Comparison of ENCODE assay signal across 8 cellular contexts in the genomic region with DNA sequence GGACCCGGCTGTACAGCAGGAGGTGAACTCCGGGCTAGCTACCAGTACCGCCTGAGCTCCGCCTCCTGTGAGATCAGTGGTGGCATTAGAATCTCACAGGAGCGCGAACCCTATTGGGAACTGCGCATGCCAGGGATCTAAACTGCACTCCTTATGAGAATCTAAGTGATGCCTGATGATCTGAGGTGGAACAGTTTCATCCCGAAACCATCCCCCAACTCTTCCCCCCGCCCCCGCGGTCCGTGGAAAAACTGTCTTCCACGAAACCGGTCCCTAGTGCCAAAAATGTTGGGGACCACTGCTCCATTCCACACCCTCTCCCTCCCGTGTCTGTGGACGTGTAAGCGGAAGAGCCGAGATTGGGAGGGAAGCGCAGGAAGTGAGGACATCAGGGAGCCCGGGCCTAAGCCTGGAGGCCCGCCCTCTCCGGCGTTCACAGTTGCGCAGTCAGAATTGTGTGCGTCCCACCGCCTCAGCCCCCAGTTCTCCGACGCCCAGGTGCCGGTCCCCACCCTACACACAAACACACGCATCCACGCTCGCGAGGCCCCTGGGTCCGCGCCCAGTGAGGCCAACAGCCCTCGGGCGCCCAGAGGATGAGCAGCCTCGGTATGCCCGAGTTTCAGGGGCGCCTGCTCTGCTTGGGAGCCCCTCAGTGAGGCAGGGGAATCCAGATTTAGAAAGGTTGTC. TPM values are rescaled to one million over a fixed set of nuclear protein-coding genes. Genes with fewer than 3 reads are reported as not detected.
DNase-seq lines count a peak whose midpoint lies in the region; ATAC-seq and TF ChIP-seq lines count a peak whose summit lies in the region.

No MANE protein-coding gene starts in this region.

- H3K4me1 Mint-ChIP-seq in T-cell, result peaks cover 5 to 28% (median 7%) of the 10 kb centered on the region in 3 donors

- no peaks in the 10 kb centered on the region for H3K36me3 Mint-ChIP-seq in T-cell

- no peaks in the 10 kb centered on the region for H3K27me3 ChIP-seq in aorta (ENCODE audit: control insufficient read depth in 1 of 2, insufficient read depth in 2 of 2, low read length in 1 of 2)

- no peaks in the 10 kb centered on the region for H3K36me3 ChIP-seq in aorta (ENCODE audit: control insufficient read depth in 1 of 2, insufficient read depth in 2 of 2, low read length in 1 of 2)

- H3K27ac ChIP-seq in angular gyrus (ENCODE audit: low read depth, low read length) (peak overlapping the region; percentile 100), aorta (ENCODE audit: low read depth in 1 of 2, low read length in 2 of 2) (peak overlapping the region; percentile 78 to 100)

- H3K9me3 ChIP-seq in aorta (ENCODE audit: control insufficient read depth, low read length), result no peaks in the 10 kb centered on the region

- no peaks in the 10 kb centered on the region for H3K9me3 Mint-ChIP-seq in T-cell

- CTCF ChIA-PET in T-cell (lab: Charles Lee), result interaction anchor here in 1 of 2 donors (0.7 to 4.7 kb wide), 16 partner anchors 8 to 357 kb away, joined by 3 to 35 read pairs (median 6); a partner anchor contains a TSS

- intact Hi-C loops in aorta (cut with DNase I), result loop anchor here (1.0 to 10.0 kb wide), 9 partner anchors 50 to 340 kb away; a partner anchor contains a TSS

- peak overlapping the region; percentile 56 to 96 for H3K4me3 ChIP-seq in aorta (ENCODE audit: low read length in 2 of 2)

- ATAC-seq in HG02571 (IDR thresholded peaks at IDR 0.05; ENCODE audit: unreplicated experiment), result peak; percentile 40
- ATAC-seq in T-cell (replicated peaks in 1 of 4), result peak; percentile 68 to 73 (median 72)
- peak; percentile 92 for ATAC-seq in aorta (ENCODE audit: low FRiP score)

- H3K27ac Mint-ChIP-seq in T-cell, result no peak overlapping the region

- DNase-seq in GM10266 (ENCODE audit: extremely low spot score) (peak; percentile 79), NCI-H1092 (lab: John Stamatoyannopoulos, UW) (peak; percentile 60), T-cell (peak; percentile 67 to 83 (median 76)), hepatic stellate cell (ENCODE audit: low spot score) (peak; percentile 88), renal cortical epithelial cell (ENCODE audit: low read depth) (peak; percentile 86), aorta (peak; percentile 94 to 95)

- POLR2A ChIA-PET in T-cell (lab: Charles Lee), result interaction anchor here in 1 of 2 donors (0.8 to 2.1 kb wide), 4 partner anchors 9 to 356 kb away, joined by 3 to 7 read pairs (median 4); a partner anchor contains a TSS

- TF ChIP-seq CTCF in GM10266 (IDR thresholded peaks at IDR 0.05; ENCODE audit: control insufficient read depth, insufficient read depth, low read depth, missing control alignments), result no peak

- WGBS in aorta, 2 donors, result 0 to 1% methylated on average over 40 of the region's 40 CpGs

- H3K4me1 ChIP-seq in aorta (ENCODE audit: control insufficient read depth in 1 of 2, insufficient read depth in 2 of 2, low read length in 2 of 2), result peaks cover 0 to 2% of the 10 kb centered on the region in 2 donors

- H3K4me3 Mint-ChIP-seq in T-cell, result no peak overlapping the region

- H3K27me3 Mint-ChIP-seq in T-cell, result no peaks in the 10 kb centered on the region

RNA-seq across cellular contexts. Expression of a gene that starts 1.8 kb away (rescaled TPM):
- total RNA-seq in T-cell (under 1 TPM in 4 of 5 donors, not detected in 1; 0.46 to 0.86 (median 0.56) TPM), renal cortical epithelial cell (2.1 and 15.3 TPM in 2 replicates), aorta (10 to 100 TPM; 37.4 to 71.8 TPM)
- 10 to 100 TPM; 39.3 to 85.1 TPM for polyA plus RNA-seq in aorta

RNA-seq across cellular contexts. Expression of a gene that starts 6.0 kb away (rescaled TPM):
- 1 to 10 TPM in 1 of 5 donors, under 1 TPM in 2, not detected in 2; 0.85 to 1.4 (median 0.99) TPM for total RNA-seq in T-cell
- 2.3 and 4.5 TPM in 2 replicates for total RNA-seq in renal cortical epithelial cell
- 10 to 100 TPM; 19.7 to 22.1 TPM for total RNA-seq in aorta
- polyA plus RNA-seq in aorta, result 10 to 100 TPM; 20.8 to 30.3 TPM

RNA-seq across cellular contexts. Expression of a gene that starts 41.1 kb away (rescaled TPM):
- total RNA-seq in T-cell (not detected), renal cortical epithelial cell (not detected in 2 replicates), aorta (not detected)
- polyA plus RNA-seq in aorta, result not detected

Comparison
In these comparisons a context has a peak if more than half of its experiments do, and no peak if none do; other contexts are left out.
1. Peak in every context shown above with its lines: DNase-seq, ATAC-seq, H3K4me3 ChIP-seq and H3K27ac ChIP-seq.
2. ATAC-seq: peak in every context shown above with its lines; median percentile 92 in aorta; 72 in T-cell; 40 in HG02571.